In genomic region chr14:97058589-97058988, GRCh38 we compare ENCODE assay signal across 32 cellular contexts.
"Had no signal": no experiment of that assay in that cellular context is flagged by ENCODE, and none has a peak within 500 bp of the region (broad histone marks: within the 10 kb centered on the region; RNA-seq: fewer than 3 reads in every experiment).

No MANE protein-coding gene starts in this region.

- H3K27me3 Mint-ChIP-seq: stimulated activated naive CD8-positive, alpha-beta T cell treated with anti-CD3 and anti-CD28 coated beads, Interleukin-15, amount 100 ng/mL, for 72 hours had no signal

- H3K9me3 Mint-ChIP-seq: natural killer cell; nephron; stimulated activated naive CD8-positive, alpha-beta T cell treated with anti-CD3 and anti-CD28 coated beads, Interleukin-15, amount 100 ng/mL, for 72 hours had no signal

- DNase-seq: naive thymus-derived CD4-positive, alpha-beta T cell; natural killer cell; occipital lobe; ovary; posterior cingulate gyrus; psoas muscle; right cardiac atrium; right lobe of liver; sigmoid colon; small intestine; spleen; stimulated activated CD4-positive, alpha-beta T cell treated with anti-CD3 and anti-CD28 coated beads, Interleukin-12 subunit alpha, Interleukin-12 subunit beta, amount 100 ng/mL, for 4 hours; stimulated activated CD4-positive, alpha-beta T cell treated with anti-CD3 and anti-CD28 coated beads, Interleukin-1b, Interleukin-23, amount 100 ng/mL, for 48 hours; stimulated activated CD4-positive, alpha-beta T cell treated with anti-CD3 and anti-CD28 coated beads, Interleukin-4, amount 100 ng/mL, for 1 hour; stimulated activated CD4-positive, alpha-beta T cell treated with anti-CD3 and anti-CD28 coated beads, Interleukin-4, amount 100 ng/mL, for 4 hours; stimulated activated CD8-positive, alpha-beta memory T cell treated with anti-CD3 and anti-CD28 coated beads, Interleukin-4, amount 100 ng/mL, for 48 hours; stimulated activated naive CD4-positive, alpha-beta T cell; stimulated activated naive CD8-positive, alpha-beta T cell treated with anti-CD3 and anti-CD28 coated beads, Interleukin-15, amount 100 ng/mL, for 72 hours; stimulated activated naive CD8-positive, alpha-beta T cell treated with anti-CD3 and anti-CD28 coated beads, Interleukin-15, Interleukin-2, amounts not matched to agents 100 U/mL and 50 U/mL, for 24 hours; substantia nigra; thyroid gland; trophoblast cell; upper lobe of left lung had no signal

- H3K4me1 ChIP-seq: parathyroid adenoma, psoas muscle, right lobe of liver, sigmoid colon, spleen, thyroid gland, tibial nerve, upper lobe of left lung, vagina had no signal

- H3K9me3 ChIP-seq: ovary, psoas muscle, right lobe of liver, sigmoid colon, spleen, suprapubic skin, thoracic aorta, thyroid gland, tibial nerve, upper lobe of left lung, vagina had no signal

- H3K4me2 ChIP-seq: neural progenitor cell had no signal

- H3K27me3 ChIP-seq: neural progenitor cell, ovary, right lobe of liver, thyroid gland, tibial nerve, upper lobe of left lung, vagina had no signal

- H3K4me1 Mint-ChIP-seq: naive thymus-derived CD4-positive, alpha-beta T cell; natural killer cell; nephron; stimulated activated memory B cell treated with anti-CD40 and anti-IgM and Interleukin-4, amounts not matched to agents 10 μg/mL and 1 μg/mL and 100 μg/mL, for 72 hours; stimulated activated naive CD8-positive, alpha-beta T cell treated with anti-CD3 and anti-CD28 coated beads, Interleukin-15, amount 100 ng/mL, for 72 hours had no signal

- H3K9ac ChIP-seq: neural progenitor cell, parathyroid adenoma had no signal

- H3K4me3 Mint-ChIP-seq: naive thymus-derived CD4-positive, alpha-beta T cell; natural killer cell; nephron; neural progenitor cell; stimulated activated memory B cell treated with anti-CD40 and anti-IgM and Interleukin-4, amounts not matched to agents 10 μg/mL and 1 μg/mL and 100 μg/mL, for 72 hours; stimulated activated naive CD8-positive, alpha-beta T cell treated with anti-CD3 and anti-CD28 coated beads, Interleukin-15, amount 100 ng/mL, for 72 hours had no signal

- H3K36me3 Mint-ChIP-seq: natural killer cell; neural progenitor cell; stimulated activated memory B cell treated with anti-CD40 and anti-IgM and Interleukin-4, amounts not matched to agents 10 μg/mL and 1 μg/mL and 100 μg/mL, for 72 hours had no signal

- H3K79me2 ChIP-seq: parathyroid adenoma had no signal

- H3K36me3 ChIP-seq: neural progenitor cell, ovary, right lobe of liver, sigmoid colon, spleen, suprapubic skin, thoracic aorta, thyroid gland, tibial nerve, upper lobe of left lung, vagina had no signal

- H3K27ac ChIP-seq: neural progenitor cell, ovary, parathyroid adenoma, psoas muscle, right lobe of liver, sigmoid colon, spleen, suprapubic skin, thoracic aorta, thyroid gland, tibial nerve, upper lobe of left lung, vagina had no signal

- H3K4me3 ChIP-seq: neural progenitor cell, ovary, psoas muscle, right lobe of liver, sigmoid colon, spleen, suprapubic skin, thoracic aorta, thyroid gland, tibial nerve, upper lobe of left lung, vagina had no signal

- H2AFZ ChIP-seq: neural progenitor cell, parathyroid adenoma had no signal

- H3K27ac Mint-ChIP-seq: naive thymus-derived CD4-positive, alpha-beta T cell; natural killer cell; nephron; neural progenitor cell; progenitor cell of endocrine pancreas; stimulated activated memory B cell treated with anti-CD40 and anti-IgM and Interleukin-4, amounts not matched to agents 10 μg/mL and 1 μg/mL and 100 μg/mL, for 72 hours; stimulated activated naive CD8-positive, alpha-beta T cell treated with anti-CD3 and anti-CD28 coated beads, Interleukin-15, amount 100 ng/mL, for 72 hours had no signal
